ENCODE assay signal across 1 cellular context in the genomic region with DNA sequence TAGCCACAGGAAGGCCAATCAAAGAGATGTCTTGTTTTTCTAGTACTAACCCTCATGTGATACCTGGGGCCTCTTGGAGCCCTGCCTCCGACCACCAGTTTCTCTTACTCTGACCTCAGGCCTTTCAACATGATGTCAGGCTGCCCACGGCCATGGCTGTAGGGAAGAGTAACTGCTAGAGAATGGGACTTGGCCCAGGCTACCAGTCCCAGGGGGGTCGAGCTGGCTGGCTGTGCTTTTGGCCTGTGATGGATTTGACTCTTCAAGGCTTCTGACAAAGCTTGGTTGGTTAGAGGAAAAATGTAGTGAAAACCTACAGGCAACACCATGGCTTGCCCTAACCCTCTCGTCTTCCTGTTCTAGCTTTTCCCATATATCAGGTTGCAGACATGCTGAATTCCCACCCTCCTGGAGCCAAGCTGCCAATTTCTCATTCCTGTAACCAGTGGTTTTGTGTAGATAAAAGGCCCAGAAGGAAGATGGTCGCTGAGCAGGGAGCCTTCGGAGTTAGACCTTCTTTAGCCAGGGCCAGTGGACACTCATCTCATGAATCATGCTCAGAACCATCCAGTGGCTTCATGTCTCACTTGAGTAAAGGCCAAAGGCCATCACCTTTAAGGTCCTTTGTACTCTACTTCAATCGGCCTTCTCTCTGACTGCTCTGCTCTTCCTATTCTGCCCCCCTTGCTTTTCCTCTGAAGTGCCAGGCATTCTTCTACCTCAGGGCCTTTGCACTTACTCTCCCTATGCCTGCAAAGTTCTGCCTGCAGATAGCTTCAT.
TF ChIP-seq lines count a peak whose summit lies in the region.

No MANE protein-coding gene starts in this region.

TF ChIP-seq in SK-N-SH treated with all-trans-retinoic acid at 6 μM for 48 hours, 23 proteins besides CTCF, POLR2A, EP300 and RAD21 (continued from another document):
- TF ChIP-seq, protein P1, sequence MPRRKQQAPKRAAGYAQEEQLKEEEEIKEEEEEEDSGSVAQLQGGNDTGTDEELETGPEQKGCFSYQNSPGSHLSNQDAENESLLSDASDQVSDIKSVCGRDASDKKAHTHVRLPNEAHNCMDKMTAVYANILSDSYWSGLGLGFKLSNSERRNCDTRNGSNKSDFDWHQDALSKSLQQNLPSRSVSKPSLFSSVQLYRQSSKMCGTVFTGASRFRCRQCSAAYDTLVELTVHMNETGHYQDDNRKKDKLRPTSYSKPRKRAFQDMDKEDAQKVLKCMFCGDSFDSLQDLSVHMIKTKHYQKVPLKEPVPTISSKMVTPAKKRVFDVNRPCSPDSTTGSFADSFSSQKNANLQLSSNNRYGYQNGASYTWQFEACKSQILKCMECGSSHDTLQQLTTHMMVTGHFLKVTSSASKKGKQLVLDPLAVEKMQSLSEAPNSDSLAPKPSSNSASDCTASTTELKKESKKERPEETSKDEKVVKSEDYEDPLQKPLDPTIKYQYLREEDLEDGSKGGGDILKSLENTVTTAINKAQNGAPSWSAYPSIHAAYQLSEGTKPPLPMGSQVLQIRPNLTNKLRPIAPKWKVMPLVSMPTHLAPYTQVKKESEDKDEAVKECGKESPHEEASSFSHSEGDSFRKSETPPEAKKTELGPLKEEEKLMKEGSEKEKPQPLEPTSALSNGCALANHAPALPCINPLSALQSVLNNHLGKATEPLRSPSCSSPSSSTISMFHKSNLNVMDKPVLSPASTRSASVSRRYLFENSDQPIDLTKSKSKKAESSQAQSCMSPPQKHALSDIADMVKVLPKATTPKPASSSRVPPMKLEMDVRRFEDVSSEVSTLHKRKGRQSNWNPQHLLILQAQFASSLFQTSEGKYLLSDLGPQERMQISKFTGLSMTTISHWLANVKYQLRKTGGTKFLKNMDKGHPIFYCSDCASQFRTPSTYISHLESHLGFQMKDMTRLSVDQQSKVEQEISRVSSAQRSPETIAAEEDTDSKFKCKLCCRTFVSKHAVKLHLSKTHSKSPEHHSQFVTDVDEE (CRISPR knock-in tag; IDR thresholded peaks at IDR 0.05), result no peak
- no peak for TF ChIP-seq RARB (CRISPR knock-in tag; IDR thresholded peaks at IDR 0.05)
TF ChIP-seq in SK-N-SH treated with all-trans-retinoic acid at 6 μM for 48 hours: peak in this region for 0.
